16 cellular contexts compared by ENCODE assay signal in genomic region chr3:50587373-50587772, GRCh38. TPM values are rescaled to one million over a fixed set of nuclear protein-coding genes. Genes with fewer than 3 reads are reported as not detected.
DNase-seq lines count a peak whose midpoint lies in the region; ATAC-seq and TF ChIP-seq lines count a peak whose summit lies in the region.
"Had no signal": no experiment of that assay in that cellular context is flagged by ENCODE, and none has a peak within 500 bp of the region (broad histone marks: within the 10 kb centered on the region; RNA-seq: fewer than 3 reads in every experiment).

No MANE protein-coding gene starts in this region.

- H3K4me1 ChIP-seq in right cardiac atrium (ENCODE audit: control insufficient read depth, insufficient read depth, low read length) (peaks cover 26% of the 10 kb centered on the region), testis (peaks cover 16% of the 10 kb centered on the region)

- H3K27ac Mint-ChIP-seq in activated naive CD4-positive, alpha-beta T cell treated with anti-CD3 and anti-CD28 coated beads, Interleukin-2, amount 50 U/mL, for 72 hours: peak overlapping the region; percentile 96 to 99

- no peak overlapping the region for H3K4me3 ChIP-seq in right cardiac atrium (ENCODE audit: low read length)
- no peak overlapping the region for H3K4me3 ChIP-seq in testis

- peaks cover 25 to 36% of the 10 kb centered on the region in 2 donors for H3K36me3 Mint-ChIP-seq in activated naive CD4-positive, alpha-beta T cell treated with anti-CD3 and anti-CD28 coated beads, Interleukin-2, amount 50 U/mL, for 72 hours

- H3K27ac ChIP-seq in right cardiac atrium (ENCODE audit: low read length) (peak overlapping the region; percentile 68), testis (no peak overlapping the region)

- H3K27me3 ChIP-seq in right cardiac atrium (ENCODE audit: control insufficient read depth, insufficient read depth) (no peaks in the 10 kb centered on the region), testis (no peaks in the 10 kb centered on the region)

- H3K9me3 Mint-ChIP-seq in activated naive CD4-positive, alpha-beta T cell treated with anti-CD3 and anti-CD28 coated beads, Interleukin-2, amount 50 U/mL, for 72 hours: no peaks in the 10 kb centered on the region

- intact Hi-C loops in right cardiac atrium (cut with DNase I): no loop called here
- intact Hi-C loops in testis (cut with DNase I; ENCODE audit: low total_unique reads): no loop called here

- no peak for TF ChIP-seq CTCF in testis (IDR thresholded peaks at IDR 0.05)

- DNase-seq in AG20443 (ENCODE audit: low spot score): peak; percentile 46
- peak; percentile 27 for DNase-seq in EH (ENCODE audit: low read depth)
- DNase-seq in activated naive CD4-positive, alpha-beta T cell treated with anti-CD3 and anti-CD28 coated beads, Interleukin-2, amount 50 U/mL, for 72 hours (ENCODE audit: low spot score in 2 of 2): no peak
- DNase-seq in right cardiac atrium: peak in 2 of 3 donors; percentile 9 to 27
- DNase-seq in testis: no peak
- no peak for DNase-seq in activated gamma-delta T cell (lab: John Stamatoyannopoulos, UW)
- DNase-seq: C1 segment of cervical spinal cord, cerebellar nuclear complex, midbrain, MV-4-11, NCI-H2227 treated with DMSO at 0.1 percent for 48 hours, substantia nigra, T1000 had no signal

- no peak for TF ChIP-seq POLR2A in testis (IDR thresholded peaks at IDR 0.05)

- H3K36me3 ChIP-seq in testis (ENCODE audit: low read depth, missing control alignments): no peaks in the 10 kb centered on the region

- 75% methylated on average over 6 of the region's 6 CpGs for WGBS in right cardiac atrium
- WGBS in testis, 2 donors: 81 to 95% methylated on average over 5 to 6 of the region's 6 CpGs

- ATAC-seq in activated naive CD4-positive, alpha-beta T cell treated with anti-CD3 and anti-CD28 coated beads, Interleukin-2, amount 50 U/mL, for 72 hours: no peak
- ATAC-seq in right cardiac atrium (peak; percentile 12 to 35), GM19351 (IDR thresholded peaks at IDR 0.05; ENCODE audit: unreplicated experiment) (no peak), GM21717 (IDR thresholded peaks at IDR 0.05; ENCODE audit: unreplicated experiment) (no peak)

- no peaks in the 10 kb centered on the region for H3K9me3 ChIP-seq in right cardiac atrium (ENCODE audit: control insufficient read depth, low read length)
- H3K9me3 ChIP-seq in testis: no peaks in the 10 kb centered on the region

RNA-seq across cellular contexts. Expression of gene HEMK1, which starts 18.1 kb away (rescaled TPM):
- total RNA-seq in activated naive CD4-positive, alpha-beta T cell treated with anti-CD3 and anti-CD28 coated beads, Interleukin-2, amount 50 U/mL, for 72 hours: 10 to 100 TPM; 69.7 to 74.6 TPM
- total RNA-seq in right cardiac atrium (10 to 100 TPM; 14.0 to 18.3 (median 15.8) TPM), testis (10 to 100 TPM; 12.8 to 13.1 TPM)
- polyA plus RNA-seq in right cardiac atrium (16.6 TPM), testis (ENCODE audit: insufficient read depth, low read depth, low replicate concordance) (25.7 TPM)

RNA-seq across cellular contexts. Expression of gene C3orf18, which starts 19.8 kb away (rescaled TPM):
- total RNA-seq in activated naive CD4-positive, alpha-beta T cell treated with anti-CD3 and anti-CD28 coated beads, Interleukin-2, amount 50 U/mL, for 72 hours: 10 to 100 TPM; 21.4 to 42.4 TPM
- total RNA-seq in right cardiac atrium (10 to 100 TPM; 27.2 to 44.2 (median 40.6) TPM), testis (10 to 100 TPM; 21.0 to 28.8 TPM)
- polyA plus RNA-seq in right cardiac atrium (29.5 TPM), testis (ENCODE audit: insufficient read depth, low read depth, low replicate concordance) (14.9 TPM)

RNA-seq across cellular contexts. Expression of gene CISH, which starts 24.2 kb away (rescaled TPM):
- 100 to 1,000 TPM; 222 to 258 TPM for total RNA-seq in activated naive CD4-positive, alpha-beta T cell treated with anti-CD3 and anti-CD28 coated beads, Interleukin-2, amount 50 U/mL, for 72 hours
- total RNA-seq in right cardiac atrium: 10 to 100 TPM in 3 of 4 donors, 1 to 10 TPM in 1; 9.1 to 27.8 (median 11.2) TPM
- 8.0 TPM for polyA plus RNA-seq in right cardiac atrium
- 1 to 10 TPM; 1.3 to 3.7 TPM for total RNA-seq in testis
- polyA plus RNA-seq in testis (ENCODE audit: insufficient read depth, low read depth, low replicate concordance): 5.8 TPM
- total RNA-seq: OCI-LY7 had no signal

RNA-seq across cellular contexts. Expression of gene MAPKAPK3, which starts 29.6 kb away (rescaled TPM):
- total RNA-seq in activated naive CD4-positive, alpha-beta T cell treated with anti-CD3 and anti-CD28 coated beads, Interleukin-2, amount 50 U/mL, for 72 hours: 100 to 1,000 TPM in 1 of 2 donors, 10 to 100 TPM in 1; 94.3 to 153 TPM
- 100 to 1,000 TPM; 167 to 260 (median 225) TPM for total RNA-seq in right cardiac atrium
- polyA plus RNA-seq in right cardiac atrium: 181 TPM
- total RNA-seq in testis: 10 to 100 TPM; 19.1 to 27.1 TPM
- 21.4 TPM for polyA plus RNA-seq in testis (ENCODE audit: insufficient read depth, low read depth, low replicate concordance)

Comparison
In these comparisons a context has a peak if more than half of its experiments do, and no peak if none do; other contexts are left out.
1. DNase-seq: peak in AG20443 (single experiment), EH (single experiment) and right cardiac atrium (2 of 3); none in activated naive CD4-positive, alpha-beta T cell treated with anti-CD3 and anti-CD28 coated beads, Interleukin-2, amount 50 U/mL, for 72 hours (0 of 2), testis (single experiment) and activated gamma-delta T cell (single experiment).
2. ATAC-seq: peak in right cardiac atrium (2 of 2); none in activated naive CD4-positive, alpha-beta T cell treated with anti-CD3 and anti-CD28 coated beads, Interleukin-2, amount 50 U/mL, for 72 hours (0 of 2), GM19351 (single experiment) and GM21717 (single experiment).
3. RNA of gene CISH, which starts 24.2 kb away (total RNA-seq): 222 to 258 TPM in activated naive CD4-positive, alpha-beta T cell treated with anti-CD3 and anti-CD28 coated beads, Interleukin-2, amount 50 U/mL, for 72 hours; 9.1 to 27.8 TPM in right cardiac atrium and 1.3 to 3.7 TPM in testis; every median in the first group is over 4 times any median in the second.